2 cellular contexts compared by ENCODE assay signal in genomic region chr17:75128694-75129505, GRCh38.
TF ChIP-seq lines count a peak whose summit lies in the region.

No MANE protein-coding gene starts in this region.

TF ChIP-seq in A549, 52 proteins besides CTCF, POLR2A, EP300 and RAD21:
- TF ChIP-seq POLR2AphosphoS2 (conservative IDR thresholded peaks at IDR 0.05; ENCODE audit: low read length) (peak; percentile 76), CHD2 (IDR thresholded peaks at IDR 0.05; ENCODE audit: low read length, partially characterized antibody) (no peak), NPAS2 (CRISPR knock-in tag; IDR thresholded peaks at IDR 0.05; ENCODE audit: borderline replicate concordance) (no peak), FOSB (CRISPR knock-in tag; IDR thresholded peaks at IDR 0.05) (no peak), TFCP2L1 (CRISPR knock-in tag; IDR thresholded peaks at IDR 0.05) (no peak), EHMT2 (IDR thresholded peaks at IDR 0.05; ENCODE audit: low read depth) (no peak), JUN (IDR thresholded peaks at IDR 0.05) (peak in 1 of 2 experiments; percentile 17; a peak in 1 of 5 replicates), CHD4 (IDR thresholded peaks at IDR 0.05; ENCODE audit: borderline replicate concordance) (no peak), MAX (IDR thresholded peaks at IDR 0.05) (0 out of 2 replicates have a peak, but pooled peaks have one; percentile 1)
- TF ChIP-seq, protein P1, sequence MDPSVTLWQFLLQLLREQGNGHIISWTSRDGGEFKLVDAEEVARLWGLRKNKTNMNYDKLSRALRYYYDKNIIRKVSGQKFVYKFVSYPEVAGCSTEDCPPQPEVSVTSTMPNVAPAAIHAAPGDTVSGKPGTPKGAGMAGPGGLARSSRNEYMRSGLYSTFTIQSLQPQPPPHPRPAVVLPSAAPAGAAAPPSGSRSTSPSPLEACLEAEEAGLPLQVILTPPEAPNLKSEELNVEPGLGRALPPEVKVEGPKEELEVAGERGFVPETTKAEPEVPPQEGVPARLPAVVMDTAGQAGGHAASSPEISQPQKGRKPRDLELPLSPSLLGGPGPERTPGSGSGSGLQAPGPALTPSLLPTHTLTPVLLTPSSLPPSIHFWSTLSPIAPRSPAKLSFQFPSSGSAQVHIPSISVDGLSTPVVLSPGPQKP (IDR thresholded peaks at IDR 0.05; ENCODE audit: low read depth, low read length): no peak
TF ChIP-seq in A549: peak in this region for 3.

TF ChIP-seq in IMR-90, 13 proteins besides CTCF, POLR2A, EP300 and RAD21:
- TF ChIP-seq MXI1 (IDR thresholded peaks at IDR 0.05; ENCODE audit: borderline replicate concordance, low read depth, low read length) (no peak), SMC3 (IDR thresholded peaks at IDR 0.05; ENCODE audit: low read depth, low read length) (no peak), RFX5 (IDR thresholded peaks at IDR 0.05; ENCODE audit: low read depth, low read length) (no peak), CEBPB (IDR thresholded peaks at IDR 0.05; ENCODE audit: low read depth, low read length) (no peak), NFE2L2 (IDR thresholded peaks at IDR 0.05; ENCODE audit: low read depth, low read length) (no peak), MAFK (IDR thresholded peaks at IDR 0.05; ENCODE audit: low read depth, low read length) (no peak), BHLHE40 (IDR thresholded peaks at IDR 0.05; ENCODE audit: low read depth, low read length) (no peak), FOS (IDR thresholded peaks at IDR 0.05; ENCODE audit: low read depth, low read length) (no peak), USF2 (IDR thresholded peaks at IDR 0.05; ENCODE audit: low read depth, low read length) (no peak), RCOR1 (IDR thresholded peaks at IDR 0.05; ENCODE audit: insufficient replicate concordance, low read length) (no peak), CHD1 (IDR thresholded peaks at IDR 0.05; ENCODE audit: low read depth, low read length) (no peak), MAZ (IDR thresholded peaks at IDR 0.05; ENCODE audit: borderline replicate concordance, low read depth, low read length) (no peak)
- TF ChIP-seq, protein P1 (IDR thresholded peaks at IDR 0.05; ENCODE audit: borderline replicate concordance, low read depth, low read length): no peak
